In genomic region chr2:191150121-191150450, GRCh38 we compare ENCODE assay signal across 8 cellular contexts. TPM values are rescaled to one million over a fixed set of nuclear protein-coding genes. Genes with fewer than 3 reads are reported as not detected.
DNase-seq lines count a peak whose midpoint lies in the region; ATAC-seq, FAIRE-seq and TF ChIP-seq lines count a peak whose summit lies in the region.

No MANE protein-coding gene starts in this region.

- CTCF ChIA-PET in SK-N-SH (lab: Yijun Ruan, JAX), result interaction anchor here (0.6 to 3.3 kb wide), 4 partner anchors 98 to 372 kb away, joined by 3 to 20 read pairs (median 4); no protein-coding TSS in a partner anchor

- no peak for TF ChIP-seq EP300 in SK-N-SH (IDR thresholded peaks at IDR 0.05; ENCODE audit: borderline replicate concordance in 1 of 2, low read depth in 1 of 2, low read length in 1 of 2)

- H3K4me1 ChIP-seq in SK-N-SH (ENCODE audit: control insufficient read depth in 1 of 2, insufficient read depth in 2 of 2, low read depth in 1 of 2, low read length in 1 of 2) (no peaks in the 10 kb centered on the region; a peak in 1 of 4 replicates), small intestine (ENCODE audit: control insufficient read depth in 2 of 2, insufficient read depth in 1 of 2, low read depth in 1 of 2, low read length in 1 of 2) (peaks cover 0 to 3% of the 10 kb centered on the region in 2 donors)

- H3K4me2 ChIP-seq in SK-N-SH, result peak overlapping the region; percentile 75

- H3K36me3 ChIP-seq in SK-N-SH (replicated peaks in 1 of 2; ENCODE audit: control insufficient read depth in 1 of 2, insufficient read depth in 2 of 2, low read length in 1 of 2) (no peaks in the 10 kb centered on the region), small intestine (ENCODE audit: control insufficient read depth in 2 of 2, insufficient read depth in 2 of 2, low read length in 2 of 2) (no peaks in the 10 kb centered on the region)

- H3K9me2 ChIP-seq in SK-N-SH, result no peaks in the 10 kb centered on the region

- ATAC-seq in GM18868 (IDR thresholded peaks at IDR 0.05; ENCODE audit: unreplicated experiment), result peak; percentile 7
- peak; percentile 19 for ATAC-seq in HG02642 (IDR thresholded peaks at IDR 0.05; ENCODE audit: poor library complexity, unreplicated experiment)
- peak; percentile 14 to 20 for ATAC-seq in left cardiac atrium

- POLR2A ChIA-PET in SK-N-SH (lab: Yijun Ruan, JAX), result no interaction called here

- no peaks in the 10 kb centered on the region for H4K20me1 ChIP-seq in SK-N-SH (ENCODE audit: insufficient read depth)

- H3K9me3 ChIP-seq in SK-N-SH (no peaks in the 10 kb centered on the region), small intestine (ENCODE audit: control insufficient read depth, low read depth) (no peaks in the 10 kb centered on the region)

- H3K9ac ChIP-seq in SK-N-SH, result no peak overlapping the region

- no peak overlapping the region for H3K27ac ChIP-seq in SK-N-SH (ENCODE audit: low read depth in 2 of 2, low read length in 1 of 2)
- peak overlapping the region; percentile 71 to 97 for H3K27ac ChIP-seq in small intestine (ENCODE audit: low read depth in 1 of 2, low read length in 1 of 2)

- H3F3A ChIP-seq in SK-N-SH (replicated peaks; ENCODE audit: insufficient read depth), result peaks cover 6% of the 10 kb centered on the region

- 76% methylated on average over 6 of the region's 6 CpGs for WGBS in SK-N-SH (ENCODE audit: low lambda C conversion rate)
- WGBS in small intestine, 3 donors, result 22 to 31% (median 27%) methylated on average over 6 of the region's 6 CpGs

- no peak for TF ChIP-seq CTCF in SK-N-SH (IDR thresholded peaks at IDR 0.05)

- intact Hi-C loops in left cardiac atrium (cut with DNase I), result loop anchor here in 1 of 2 donors (10.0 kb wide), 1 partner anchor 95 kb away; no protein-coding TSS in a partner anchor

- peak overlapping the region; percentile 47 to 49 for H3K4me3 ChIP-seq in SK-N-SH (ENCODE audit: low read depth in 2 of 2, low read length in 1 of 2)
- peak overlapping the region; percentile 53 to 60 for H3K4me3 ChIP-seq in small intestine (ENCODE audit: low read depth in 1 of 2, low read length in 2 of 2)

- H3K27me3 ChIP-seq in SK-N-SH (ENCODE audit: insufficient read depth), result no peaks in the 10 kb centered on the region
- no peaks in the 10 kb centered on the region for H3K27me3 ChIP-seq in small intestine (ENCODE audit: control insufficient read depth in 2 of 2, insufficient read depth in 2 of 2, low read length in 2 of 2)

- H2AFZ ChIP-seq in SK-N-SH (ENCODE audit: low read depth), result peak overlapping the region; percentile 87; the same call in 1 of the 2 replicates

- DNase-seq in SK-N-SH, result no peak
- DNase-seq in left cardiac atrium, result no peak
- DNase-seq in small intestine, result peak; percentile 34
- DNase-seq in DMS153 (lab: John Stamatoyannopoulos, UW), result no peak
- DNase-seq in NCI-H774 (lab: John Stamatoyannopoulos, UW), result no peak
- no peak for DNase-seq in central memory CD4-positive, alpha-beta T cell

- no peaks in the 10 kb centered on the region for H3K79me2 ChIP-seq in SK-N-SH (ENCODE audit: insufficient read depth)

- FAIRE-seq in small intestine (lab: Jason Lieb, UNC), result no peak

- no peak for TF ChIP-seq RAD21 in SK-N-SH (IDR thresholded peaks at IDR 0.05; ENCODE audit: low read length)

TF ChIP-seq in SK-N-SH, 30 proteins besides CTCF, POLR2A, EP300 and RAD21:
- TF ChIP-seq, protein P1, sequence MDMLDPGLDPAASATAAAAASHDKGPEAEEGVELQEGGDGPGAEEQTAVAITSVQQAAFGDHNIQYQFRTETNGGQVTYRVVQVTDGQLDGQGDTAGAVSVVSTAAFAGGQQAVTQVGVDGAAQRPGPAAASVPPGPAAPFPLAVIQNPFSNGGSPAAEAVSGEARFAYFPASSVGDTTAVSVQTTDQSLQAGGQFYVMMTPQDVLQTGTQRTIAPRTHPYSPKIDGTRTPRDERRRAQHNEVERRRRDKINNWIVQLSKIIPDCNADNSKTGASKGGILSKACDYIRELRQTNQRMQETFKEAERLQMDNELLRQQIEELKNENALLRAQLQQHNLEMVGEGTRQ (IDR thresholded peaks at IDR 0.05; ENCODE audit: borderline replicate concordance, low read depth, low read length), result no peak
- no peak for TF ChIP-seq MEF2A (IDR thresholded peaks at IDR 0.05; ENCODE audit: borderline replicate concordance, low read depth)
- TF ChIP-seq, protein P2, sequence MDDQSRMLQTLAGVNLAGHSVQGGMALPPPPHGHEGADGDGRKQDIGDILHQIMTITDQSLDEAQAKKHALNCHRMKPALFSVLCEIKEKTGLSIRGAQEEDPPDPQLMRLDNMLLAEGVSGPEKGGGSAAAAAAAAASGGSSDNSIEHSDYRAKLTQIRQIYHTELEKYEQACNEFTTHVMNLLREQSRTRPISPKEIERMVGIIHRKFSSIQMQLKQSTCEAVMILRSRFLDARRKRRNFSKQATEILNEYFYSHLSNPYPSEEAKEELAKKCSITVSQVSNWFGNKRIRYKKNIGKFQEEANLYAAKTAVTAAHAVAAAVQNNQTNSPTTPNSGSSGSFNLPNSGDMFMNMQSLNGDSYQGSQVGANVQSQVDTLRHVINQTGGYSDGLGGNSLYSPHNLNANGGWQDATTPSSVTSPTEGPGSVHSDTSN (IDR thresholded peaks at IDR 0.05), result no peak
- TF ChIP-seq TEAD4 (IDR thresholded peaks at IDR 0.05; ENCODE audit: borderline replicate concordance, insufficient read depth), result no peak
- no peak for TF ChIP-seq RXRA (IDR thresholded peaks at IDR 0.05; ENCODE audit: borderline replicate concordance, low read depth)
- TF ChIP-seq RCOR1 (IDR thresholded peaks at IDR 0.05; ENCODE audit: low read length), result no peak
- no peak for TF ChIP-seq MXI1 (IDR thresholded peaks at IDR 0.05; ENCODE audit: low read depth, low read length)
- no peak for TF ChIP-seq POLR2AphosphoS5 (IDR thresholded peaks at IDR 0.05; ENCODE audit: low read depth, low read length)
- TF ChIP-seq TAF1 (IDR thresholded peaks at IDR 0.05; ENCODE audit: borderline replicate concordance, low read depth, low read length), result no peak
- no peak for TF ChIP-seq REST (IDR thresholded peaks at IDR 0.05; ENCODE audit: low read depth, low read length)
- TF ChIP-seq FOXM1 (IDR thresholded peaks at IDR 0.05; ENCODE audit: low read depth), result no peak
- TF ChIP-seq CHD2 (IDR thresholded peaks at IDR 0.05; ENCODE audit: low read length, partially characterized antibody), result no peak
- no peak for TF ChIP-seq JUND (IDR thresholded peaks at IDR 0.05)
- TF ChIP-seq YY1 (IDR thresholded peaks at IDR 0.05; ENCODE audit: low read depth), result no peak
- TF ChIP-seq RFX5 (IDR thresholded peaks at IDR 0.05; ENCODE audit: low read length), result no peak
- no peak for TF ChIP-seq NRF1 (IDR thresholded peaks at IDR 0.05; ENCODE audit: low read depth, low read length)
- TF ChIP-seq, protein P3, sequence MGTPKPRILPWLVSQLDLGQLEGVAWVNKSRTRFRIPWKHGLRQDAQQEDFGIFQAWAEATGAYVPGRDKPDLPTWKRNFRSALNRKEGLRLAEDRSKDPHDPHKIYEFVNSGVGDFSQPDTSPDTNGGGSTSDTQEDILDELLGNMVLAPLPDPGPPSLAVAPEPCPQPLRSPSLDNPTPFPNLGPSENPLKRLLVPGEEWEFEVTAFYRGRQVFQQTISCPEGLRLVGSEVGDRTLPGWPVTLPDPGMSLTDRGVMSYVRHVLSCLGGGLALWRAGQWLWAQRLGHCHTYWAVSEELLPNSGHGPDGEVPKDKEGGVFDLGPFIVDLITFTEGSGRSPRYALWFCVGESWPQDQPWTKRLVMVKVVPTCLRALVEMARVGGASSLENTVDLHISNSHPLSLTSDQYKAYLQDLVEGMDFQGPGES (IDR thresholded peaks at IDR 0.05; ENCODE audit: low read depth, low read length), result no peak

RNA-seq across cellular contexts. Expression of gene STAT4, which starts 0.7 kb away (rescaled TPM):
- polyA plus RNA-seq in SK-N-SH (2012; rRNA removed) (0.12 and 0.19 TPM in 2 replicates), small intestine (1 to 10 TPM; 1.0 to 2.2 (median 1.1) TPM)
- polyA plus RNA-seq in SK-N-SH (2012; cell fraction: cytosol; rRNA removed), result 0.10 and 0.16 TPM in 2 replicates
- 0.18 and 0.76 TPM in 2 replicates for polyA plus RNA-seq in SK-N-SH (2012; cell fraction: nucleus; rRNA removed)
- total RNA-seq in left cardiac atrium, result 10 to 100 TPM; 11.6 to 22.9 TPM

Comparison
In these comparisons a context has a peak if more than half of its experiments do, and no peak if none do; other contexts are left out.
1. H3K27ac ChIP-seq: peak in small intestine (2 of 2); none in SK-N-SH (0 of 2).
2. Peak in every context shown above with its lines, with median percentiles within 50 percentile points of each other: ATAC-seq.